Comparison of ENCODE assay signal across 21 cellular contexts in genomic region chr12:104310751-104311297, GRCh38. TPM values are rescaled to one million over a fixed set of nuclear protein-coding genes. Genes with fewer than 3 reads are reported as not detected.
DNase-seq lines count a peak whose midpoint lies in the region; ATAC-seq, FAIRE-seq and TF ChIP-seq lines count a peak whose summit lies in the region.
"Had no signal": no experiment of that assay in that cellular context is flagged by ENCODE, and none has a peak within 500 bp of the region (broad histone marks: within the 10 kb centered on the region; RNA-seq: fewer than 3 reads in every experiment).

No MANE protein-coding gene starts in this region.

- peak overlapping the region; percentile 71 for H3K27ac Mint-ChIP-seq in HFFc6
- H3K27ac Mint-ChIP-seq: B cell; CD4-positive, CD25-positive, alpha-beta regulatory T cell; CD8-positive, alpha-beta T cell had no signal

- intact Hi-C loops in lower lobe of right lung (cut with DNase I) = no loop called here
- intact Hi-C loops in pancreas (cut with DNase I) = no loop called here

- peak overlapping the region; percentile 32; the same call in 1 of the 2 replicates for H3K4me3 Mint-ChIP-seq in HFFc6
- H3K4me3 Mint-ChIP-seq: B cell; CD4-positive, CD25-positive, alpha-beta regulatory T cell; CD8-positive, alpha-beta T cell had no signal

- peaks cover 52% of the 10 kb centered on the region for H3K4me1 ChIP-seq in adipocyte (ENCODE audit: control insufficient read depth, insufficient read depth, low read length)
- H3K4me1 ChIP-seq in lower lobe of right lung = peaks cover 27% of the 10 kb centered on the region
- peaks cover 0 to 8% (median 0%) of the 10 kb centered on the region in 3 donors for H3K4me1 ChIP-seq in pancreas

- no peak for DNase-seq in HFFc6
- DNase-seq in adipocyte (ENCODE audit: low read depth) = no peak
- DNase-seq in lower lobe of right lung = no peak
- DNase-seq in DMS153 (lab: John Stamatoyannopoulos, UW) = no peak
- DNase-seq in pancreas = no peak
- DNase-seq: Caco-2; CD4-positive, CD25-positive, alpha-beta regulatory T cell; CD8-positive, alpha-beta T cell; DMS79; EL; GDM1; GOT3 had no signal

- H3K27me3 Mint-ChIP-seq in HFFc6 (ENCODE audit: insufficient read depth) = peaks cover 38% of the 10 kb centered on the region
- H3K27me3 Mint-ChIP-seq: B cell; CD4-positive, CD25-positive, alpha-beta regulatory T cell had no signal

- peaks cover 66% of the 10 kb centered on the region for H3K4me1 Mint-ChIP-seq in HFFc6 (ENCODE audit: low read depth)

- H3K36me3 Mint-ChIP-seq in HFFc6 (ENCODE audit: low read depth) = peaks cover 65% of the 10 kb centered on the region

- peaks cover 95% of the 10 kb centered on the region for H3K36me3 ChIP-seq in adipocyte (ENCODE audit: control insufficient read depth, insufficient read depth, low read length, severe bottlenecking)
- H3K36me3 ChIP-seq in lower lobe of right lung = peaks cover 57% of the 10 kb centered on the region
- H3K36me3 ChIP-seq in pancreas = peaks cover 0 to 7% (median 4%) of the 10 kb centered on the region in 3 donors

- WGBS in pancreas, 2 donors = 41 to 50% methylated on average over 3 of the region's 3 CpGs

- peaks cover 9% of the 10 kb centered on the region; the same call in 1 of the 2 replicates for H3K9me3 Mint-ChIP-seq in HFFc6
- H3K9me3 Mint-ChIP-seq: CD4-positive, CD25-positive, alpha-beta regulatory T cell; CD8-positive, alpha-beta T cell had no signal

- H3K9ac ChIP-seq in adipocyte (ENCODE audit: low read length) = peak overlapping the region; percentile 45
- H3K9ac ChIP-seq: BLaER1 had no signal

- ATAC-seq in lower lobe of right lung (no peak), GM21390 (IDR thresholded peaks at IDR 0.05; ENCODE audit: unreplicated experiment) (no peak), pancreas (no peak)
- ATAC-seq: CD8-positive, alpha-beta T cell; GM12878 had no signal

- H3K9me3 ChIP-seq in adipocyte (ENCODE audit: control insufficient read depth, low read length) (no peaks in the 10 kb centered on the region), lower lobe of right lung (no peaks in the 10 kb centered on the region), pancreas (no peaks in the 10 kb centered on the region)
- H3K9me3 ChIP-seq: BLaER1, Caco-2, HAP-1 had no signal

- H3K4me3 ChIP-seq in adipocyte (ENCODE audit: low read length) = no peak overlapping the region
- no peak overlapping the region for H3K4me3 ChIP-seq in lower lobe of right lung
- H3K4me3 ChIP-seq in pancreas = no peak overlapping the region
- H3K4me3 ChIP-seq: BLaER1, GM12878, HAP-1 had no signal

- H3K27ac ChIP-seq in lower lobe of right lung (no peak overlapping the region), pancreas (no peak overlapping the region)
- H3K27ac ChIP-seq: BLaER1, C4-2B had no signal

- no peaks in the 10 kb centered on the region for H3K27me3 ChIP-seq in adipocyte (replicated peaks; ENCODE audit: control insufficient read depth, insufficient read depth, low read length)
- H3K27me3 ChIP-seq in lower lobe of right lung (ENCODE audit: low read depth) = no peaks in the 10 kb centered on the region
- no peaks in the 10 kb centered on the region for H3K27me3 ChIP-seq in pancreas
- H3K27me3 ChIP-seq: BLaER1 had no signal

- FAIRE-seq in islet of Langerhans (lab: Jason Lieb, UNC) (peak; percentile 55), pancreas (lab: Jason Lieb, UNC) (no peak)
- FAIRE-seq: GM12878, GM19239, H54 had no signal

- no peak for TF ChIP-seq CTCF in HFFc6 (IDR thresholded peaks at IDR 0.05)
- TF ChIP-seq CTCF in lower lobe of right lung (IDR thresholded peaks at IDR 0.05) = no peak
- no peak for TF ChIP-seq CTCF in pancreas (IDR thresholded peaks at IDR 0.05)

RNA-seq across cellular contexts. Expression of gene EID3, which starts 7.3 kb away (rescaled TPM):
- total RNA-seq in HFFc6 (2021; fragmentation: NEBNext Ultra II Directional; extraction: Animal tissue kit (Norgen Biotek cat#: 25700)) = 1 to 10 TPM; 2.2 to 4.4 (median 4.1) TPM
- total RNA-seq in lower lobe of right lung (3.3 TPM), pancreas (1 to 10 TPM in 5 of 6 donors, under 1 TPM in 1; 0.98 to 1.6 (median 1.2) TPM)
- 1 to 10 TPM; 1.2 to 2.4 TPM for polyA plus RNA-seq in pancreas
